Comparison of ENCODE assay signal across 11 cellular contexts in the genomic region with DNA sequence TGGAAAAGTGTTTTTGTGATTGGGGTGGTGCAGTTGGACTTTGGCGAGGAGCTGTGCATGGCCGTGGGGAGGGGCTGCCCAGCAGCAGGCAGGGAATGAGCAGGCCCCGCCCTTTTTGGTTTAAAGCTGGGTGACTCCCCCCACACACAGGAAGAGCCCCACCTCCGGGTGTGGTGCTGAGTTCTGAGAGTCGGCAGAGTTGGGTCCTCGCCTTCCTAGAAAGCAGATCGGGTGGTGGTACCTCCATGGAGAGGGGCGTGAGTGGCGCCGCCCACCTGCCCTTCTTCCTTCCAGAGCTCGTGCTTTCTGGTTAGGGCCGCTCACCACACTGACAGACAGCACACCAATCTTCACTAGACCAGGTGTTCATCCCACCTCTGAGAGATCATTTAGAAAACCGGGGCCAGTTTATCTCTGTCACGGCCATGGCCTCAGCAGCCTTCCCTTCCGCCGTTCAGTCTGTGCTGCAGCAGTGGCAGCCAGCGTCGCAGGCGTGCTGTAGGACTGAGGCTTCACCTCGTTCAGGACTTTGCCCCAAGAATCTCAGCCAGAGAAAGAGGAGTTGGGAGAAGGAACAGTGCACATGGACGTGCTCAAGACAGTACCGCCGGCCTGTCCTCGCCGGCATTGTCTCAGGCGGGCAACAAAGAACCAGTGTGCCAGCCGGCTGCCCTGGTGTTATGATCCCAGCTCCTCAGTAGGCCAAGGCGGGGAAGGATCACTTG.
DNase-seq lines count a peak whose midpoint lies in the region; ATAC-seq lines count a peak whose summit lies in the region.
"Had no signal": no experiment of that assay in that cellular context is flagged by ENCODE, and none has a peak within 500 bp of the region (broad histone marks: within the 10 kb centered on the region; RNA-seq: fewer than 3 reads in every experiment).

No MANE protein-coding gene starts in this region.

- peak overlapping the region; percentile 24 to 83 (median 72) for H3K4me3 Mint-ChIP-seq in CD8-positive, alpha-beta memory T cell

- H4K20me1 ChIP-seq in GM23248 (ENCODE audit: insufficient read depth) = no peaks in the 10 kb centered on the region

- no peak for ATAC-seq in GM19455 (IDR thresholded peaks at IDR 0.05; ENCODE audit: unreplicated experiment)

- in situ Hi-C loops in GM23248 (cut with MboI) = no loop called here

- peaks cover 27 to 51% (median 41%) of the 10 kb centered on the region in 3 donors for H3K4me1 Mint-ChIP-seq in CD8-positive, alpha-beta memory T cell

- no peaks in the 10 kb centered on the region for H3K27me3 ChIP-seq in CD8-positive, alpha-beta memory T cell (ENCODE audit: insufficient read depth, low read length, poor library complexity, severe bottlenecking)
- H3K27me3 ChIP-seq in GM23248 (replicated peaks; ENCODE audit: insufficient read depth) = no peaks in the 10 kb centered on the region
- H3K27me3 ChIP-seq: heart left ventricle had no signal

- no peaks in the 10 kb centered on the region for H3K9me3 Mint-ChIP-seq in CD8-positive, alpha-beta memory T cell

- CTCF ChIA-PET in CD8-positive, alpha-beta memory T cell (lab: Charles Lee) = interaction anchor here (0.8 kb wide), 1 partner anchor 15 kb away, joined by 3 read pairs; no protein-coding TSS in a partner anchor

- H3K9me2 ChIP-seq in GM23248 (ENCODE audit: insufficient read depth) = no peaks in the 10 kb centered on the region

- H3K36me3 ChIP-seq in CD8-positive, alpha-beta memory T cell (ENCODE audit: insufficient read depth, low read length) = no peaks in the 10 kb centered on the region
- no peaks in the 10 kb centered on the region for H3K36me3 ChIP-seq in GM23248 (ENCODE audit: low read depth)

- H3K9me3 ChIP-seq in CD8-positive, alpha-beta memory T cell (ENCODE audit: low read length) = no peaks in the 10 kb centered on the region
- no peaks in the 10 kb centered on the region for H3K9me3 ChIP-seq in GM23248 (ENCODE audit: low read depth)
- H3K9me3 ChIP-seq: heart left ventricle had no signal

- no peaks in the 10 kb centered on the region for H3K79me2 ChIP-seq in GM23248 (ENCODE audit: insufficient read depth)

- H3K27me3 Mint-ChIP-seq in CD8-positive, alpha-beta memory T cell = no peaks in the 10 kb centered on the region

- no peak overlapping the region for H2AFZ ChIP-seq in GM23248

- no peak overlapping the region for H3K27ac ChIP-seq in CD8-positive, alpha-beta memory T cell (ENCODE audit: low read depth, low read length)
- no peak overlapping the region for H3K27ac ChIP-seq in GM23248
- H3K27ac ChIP-seq: SK-N-MC had no signal

- no peak overlapping the region for H3K4me2 ChIP-seq in GM23248 (ENCODE audit: unreplicated experiment)

- WGBS in GM23248 (ENCODE audit: low coverage in 1 of 2, low lambda C conversion rate in 2 of 2, missing lambda C conversion rate in 2 of 2), 2 experiments = 91 to 92% methylated on average over 27 to 28 of the region's 28 CpGs

- no peak overlapping the region for H3K9ac ChIP-seq in GM23248

- peak overlapping the region; percentile 3 to 92 (median 88) for H3K27ac Mint-ChIP-seq in CD8-positive, alpha-beta memory T cell

- no peaks in the 10 kb centered on the region for H3F3A ChIP-seq in GM23248 (ENCODE audit: insufficient read depth)

- peak overlapping the region; percentile 46 for H3K4me3 ChIP-seq in CD8-positive, alpha-beta memory T cell (ENCODE audit: low read length)
- H3K4me3 ChIP-seq in GM23248 = no peak overlapping the region
- H3K4me3 ChIP-seq: heart left ventricle, SK-N-MC had no signal

- peaks cover 35% of the 10 kb centered on the region for H3K4me1 ChIP-seq in CD8-positive, alpha-beta memory T cell (ENCODE audit: insufficient read depth, low read length)
- no peaks in the 10 kb centered on the region for H3K4me1 ChIP-seq in GM23248 (ENCODE audit: insufficient read depth)

- POLR2A ChIA-PET in CD8-positive, alpha-beta memory T cell (lab: Charles Lee) = interaction anchor here (0.8 kb wide), 1 partner anchor 44 kb away, joined by 3 read pairs; no protein-coding TSS in a partner anchor

- peak in 3 of 5 donors; percentile 38 to 64 (median 56) for DNase-seq in CD8-positive, alpha-beta memory T cell
- peak; percentile 50 for DNase-seq in activated CD4-positive, alpha-beta T cell treated with anti-CD3 and anti-CD28 coated beads, Interleukin-2, amount 50 U/mL, for 1 hour
- DNase-seq in activated naive CD8-positive, alpha-beta T cell treated with anti-CD3 and anti-CD28 coated beads, Interleukin-2, amount 50 U/mL, for 16 hours (ENCODE audit: low read depth, low spot score) = peak; percentile 35
- peak; percentile 56 for DNase-seq in stimulated activated CD4-positive, alpha-beta T cell treated with anti-CD3 and anti-CD28 coated beads, Interleukin-4, amount 100 ng/mL, for 24 hours
- DNase-seq in GM23248 (no peak), GDM1 (lab: John Stamatoyannopoulos, UW) (no peak), NCI-H748 (lab: John Stamatoyannopoulos, UW; ENCODE audit: unreplicated experiment) (no peak)
- DNase-seq: AML-193 had no signal

- H3K36me3 Mint-ChIP-seq in CD8-positive, alpha-beta memory T cell = peaks cover 0 to 27% (median 1%) of the 10 kb centered on the region in 3 donors

Comparison
In these comparisons a context has a peak if more than half of its experiments do, and no peak if none do; other contexts are left out.
1. DNase-seq: peak in CD8-positive, alpha-beta memory T cell (3 of 5), activated CD4-positive, alpha-beta T cell treated with anti-CD3 and anti-CD28 coated beads, Interleukin-2, amount 50 U/mL, for 1 hour (single experiment), activated naive CD8-positive, alpha-beta T cell treated with anti-CD3 and anti-CD28 coated beads, Interleukin-2, amount 50 U/mL, for 16 hours (single experiment) and stimulated activated CD4-positive, alpha-beta T cell treated with anti-CD3 and anti-CD28 coated beads, Interleukin-4, amount 100 ng/mL, for 24 hours (single experiment); none in GM23248 (single experiment), GDM1 (single experiment) and NCI-H748 (single experiment).